In genomic region chr7:42931834-42932651, GRCh38 we compare ENCODE assay signal across 8 cellular contexts. TPM values are rescaled to one million over a fixed set of nuclear protein-coding genes. Genes with fewer than 3 reads are reported as not detected.
DNase-seq lines count a peak whose midpoint lies in the region; TF ChIP-seq lines count a peak whose summit lies in the region.

MRPL32 (plus strand) TSS chr7:42932376; CDS start chr7:42932387, 11 bp downstream.
PSMA2 (minus strand) TSS chr7:42932174; CDS start chr7:42932158, 16 bp downstream.

- CTCF ChIA-PET in activated CD8-positive, alpha-beta memory T cell treated with anti-CD3 and anti-CD28 coated beads for 36 hours (lab: Charles Lee): interaction anchor here (0.9 to 4.3 kb wide), 4 partner anchors 9 to 19 kb away, joined by 3 to 17 read pairs (median 3); partner anchors contain the start of gene C7orf25

- peak within 1 kb of the TSS; percentile 77 for H3K27ac ChIP-seq in effector memory CD4-positive, alpha-beta T cell (ENCODE audit: insufficient read depth, low read length, poor library complexity, severe bottlenecking)

- DNase-seq in CMK (ENCODE audit: low read depth) (peak; percentile 87), GM20000 (ENCODE audit: low spot score) (peak; percentile 90), HT-29 (ENCODE audit: low spot score) (peak; percentile 98), NOMO-1 (lab: John Stamatoyannopoulos, UW; ENCODE audit: unreplicated experiment in 2 of 2) (peak; percentile 97 to 98), lung microvascular endothelial cell (ENCODE audit: low read depth in 2 of 2) (peak; percentile 98)
- peak; percentile 90 to 93 (median 93) for DNase-seq in effector memory CD4-positive, alpha-beta T cell
- DNase-seq in stimulated activated CD4-positive, alpha-beta T cell treated with anti-CD3 and anti-CD28 coated beads, TNF-alpha, amount 100 ng/mL, for 48 hours (ENCODE audit: low read depth in 3 of 3): peak; percentile 84 to 91 (median 86)

- H3K4me1 ChIP-seq in effector memory CD4-positive, alpha-beta T cell (ENCODE audit: control insufficient read depth, insufficient read depth, low read length, poor library complexity, severe bottlenecking): peaks cover 24% of the 10 kb centered on the region

- peak within 1 kb of the TSS; percentile 69 for H3K4me3 ChIP-seq in effector memory CD4-positive, alpha-beta T cell (ENCODE audit: insufficient read depth, low read depth, low read length, poor library complexity, severe bottlenecking)

- no peaks in the 10 kb centered on the region for H3K27me3 ChIP-seq in effector memory CD4-positive, alpha-beta T cell (replicated peaks; ENCODE audit: control insufficient read depth, insufficient read depth, low read length, poor library complexity, severe bottlenecking)

- H3K9me3 ChIP-seq in effector memory CD4-positive, alpha-beta T cell (ENCODE audit: control insufficient read depth, low read length): no peaks in the 10 kb centered on the region

- no peak for TF ChIP-seq CTCF in GM20000 (IDR thresholded peaks at IDR 0.05; ENCODE audit: extremely low read depth, missing control alignments)

- POLR2A ChIA-PET in activated CD8-positive, alpha-beta memory T cell treated with anti-CD3 and anti-CD28 coated beads for 36 hours (lab: Charles Lee): interaction anchor here (0.6 to 1.5 kb wide), 8 partner anchors 12 to 994 kb away, joined by 3 to 7 read pairs (median 4); partner anchors contain the start of genes C7orf25 and UBE2D4

- H3K36me3 ChIP-seq in effector memory CD4-positive, alpha-beta T cell (ENCODE audit: control insufficient read depth, insufficient read depth, low read length): peaks cover 10% of the 10 kb centered on the region

RNA-seq across cellular contexts. Expression of gene MRPL32, which starts in this region (rescaled TPM):
- total RNA-seq in HT-29 (2014; rRNA removed; shearing (Covaris generic)): 65.4 and 67.1 TPM in 2 replicates
- total RNA-seq in activated CD8-positive, alpha-beta memory T cell treated with anti-CD3 and anti-CD28 coated beads for 36 hours: 10 to 100 TPM; 72.5 to 77.2 TPM
- 47.9 and 63.9 TPM in 2 replicates for total RNA-seq in lung microvascular endothelial cell

RNA-seq across cellular contexts. Expression of gene PSMA2, which starts in this region (rescaled TPM):
- 54.8 and 63.4 TPM in 2 replicates for total RNA-seq in HT-29 (2014; rRNA removed; shearing (Covaris generic))
- 100 to 1,000 TPM; 185 to 191 TPM for total RNA-seq in activated CD8-positive, alpha-beta memory T cell treated with anti-CD3 and anti-CD28 coated beads for 36 hours
- 30.8 and 45.5 TPM in 2 replicates for total RNA-seq in lung microvascular endothelial cell

Comparison
In these comparisons a context has a peak if more than half of its experiments do, and no peak if none do; other contexts are left out.
1. Peak in every context shown above with its lines: DNase-seq, H3K4me3 ChIP-seq and H3K27ac ChIP-seq.